5 cellular contexts compared by ENCODE assay signal in genomic region chr22:42112793-42113192, GRCh38. TPM values are rescaled to one million over a fixed set of nuclear protein-coding genes. Genes with fewer than 3 reads are reported as not detected.
DNase-seq lines count a peak whose midpoint lies in the region; TF ChIP-seq lines count a peak whose summit lies in the region.
"Not testable (repeated sequence)": the region's sequence is repeated elsewhere in the genome, so short reads cannot be mapped to it uniquely, and the experiment has no call there.
"Had no signal": no experiment of that assay in that cellular context is flagged by ENCODE, and none has a peak within 500 bp of the region (broad histone marks: within the 10 kb centered on the region; RNA-seq: fewer than 3 reads in every experiment).

No MANE protein-coding gene starts in this region.

- not testable (repeated sequence) for H3F3A ChIP-seq in neural progenitor cell (ENCODE audit: low read depth)

- not testable (repeated sequence) for H3K9ac ChIP-seq in neural progenitor cell

- not testable (repeated sequence) for H3K4me1 Mint-ChIP-seq in neural progenitor cell

- H2AFZ ChIP-seq in neural progenitor cell (replicated peaks), result not testable (repeated sequence)

- not testable (repeated sequence) for H3K4me3 ChIP-seq in choroid plexus epithelial cell (ENCODE audit: low read depth, low read length); neural progenitor cell

- H3K27ac ChIP-seq in neural progenitor cell, result not testable (repeated sequence)

- not testable (repeated sequence) for H3K27me3 Mint-ChIP-seq in neural progenitor cell (ENCODE audit: insufficient read depth, low read depth)

- peaks cover 19% of the 10 kb centered on the region for H3K27me3 ChIP-seq in neural progenitor cell

- TF ChIP-seq CTCF in GM12874 (IDR thresholded peaks at IDR 0.05; ENCODE audit: insufficient read depth, low read depth, low read length), result 0 out of 2 replicates have a peak, but pooled peaks have one; percentile 14
- peak; percentile 45 for TF ChIP-seq CTCF in choroid plexus epithelial cell (conservative IDR thresholded peaks at IDR 0.05; ENCODE audit: low read depth, low read length)
- peak; percentile 38 for TF ChIP-seq CTCF in neural progenitor cell (IDR thresholded peaks at IDR 0.05)

- H3K27ac Mint-ChIP-seq in neural progenitor cell, result not testable (repeated sequence)

- H3K4me3 Mint-ChIP-seq in neural progenitor cell, result not testable (repeated sequence)

- H4K20me1 ChIP-seq in neural progenitor cell (ENCODE audit: low read depth), result not testable (repeated sequence)

- DNase-seq in NCI-H82 (lab: John Stamatoyannopoulos, UW) (peak; percentile 22), choroid plexus epithelial cell (ENCODE audit: low read depth) (peak; percentile 38), neural progenitor cell (ENCODE audit: low spot score) (peak; percentile 57)

- H3K4me2 ChIP-seq in neural progenitor cell, result peak overlapping the region; percentile 32

- H3K36me3 ChIP-seq in neural progenitor cell, result not testable (repeated sequence)

- H3K4me1 ChIP-seq in neural progenitor cell, result peaks cover 15% of the 10 kb centered on the region

- peaks cover 12% of the 10 kb centered on the region for H3K36me3 Mint-ChIP-seq in neural progenitor cell

- H3K9me3 ChIP-seq in neural progenitor cell (ENCODE audit: low read depth), result not testable (repeated sequence)

- H3K9me3 Mint-ChIP-seq in neural progenitor cell, result peaks cover 26% of the 10 kb centered on the region

- H3K79me2 ChIP-seq in neural progenitor cell (ENCODE audit: low read depth), result not testable (repeated sequence)

RNA-seq across cellular contexts. Expression of gene CYP2D6, which starts 17.8 kb away (rescaled TPM):
- total RNA-seq in neural progenitor cell (ENCODE audit: low replicate concordance), result 0.24 and 1.5 TPM in 2 replicates
- total RNA-seq: right atrium auricular region had no signal

RNA-seq across cellular contexts. Expression of gene NDUFA6, which starts 22.2 kb away (rescaled TPM):
- 100 and 132 TPM in 2 replicates for total RNA-seq in neural progenitor cell (ENCODE audit: low replicate concordance)

RNA-seq across cellular contexts. Expression of gene SMDT1, which starts 33.3 kb away (rescaled TPM):
- total RNA-seq in neural progenitor cell (ENCODE audit: low replicate concordance), result 2.9 and 6.3 TPM in 2 replicates

RNA-seq across cellular contexts. Expression of gene PHETA2, which starts 38.7 kb away (rescaled TPM):
- 0.79 and 2.3 TPM in 2 replicates for total RNA-seq in neural progenitor cell (ENCODE audit: low replicate concordance)

RNA-seq across cellular contexts. Expression of gene NAGA, which starts 42.2 kb away (rescaled TPM):
- total RNA-seq in neural progenitor cell (ENCODE audit: low replicate concordance), result 14.9 and 29.1 TPM in 2 replicates
